ENCODE assay signal across 1 cellular context in genomic region chr1:67897270-67897949, GRCh38.
TF ChIP-seq lines count a peak whose summit lies in the region.

No MANE protein-coding gene starts in this region.

TF ChIP-seq in K562, 482 proteins besides CTCF, POLR2A, EP300 and RAD21 (continued from another document and continues in another):
- no peak for TF ChIP-seq ZMIZ1 (IDR thresholded peaks at IDR 0.05; ENCODE audit: low read depth in 2 of 2, low read length in 2 of 2)
- no peak for TF ChIP-seq ILF3 (IDR thresholded peaks at IDR 0.05; ENCODE audit: borderline replicate concordance)
- peak; percentile 61; the same call in 1 of the 2 replicates for TF ChIP-seq ATF3 (IDR thresholded peaks at IDR 0.05)
- no peak for TF ChIP-seq ATF3 (CRISPR knock-in tag; conservative IDR thresholded peaks at IDR 0.05)
- TF ChIP-seq PHTF2 (CRISPR knock-in tag; IDR thresholded peaks at IDR 0.05) = no peak
- no peak for TF ChIP-seq ZNF140 (CRISPR knock-in tag; IDR thresholded peaks at IDR 0.05)
- no peak for TF ChIP-seq MBD2 (IDR thresholded peaks at IDR 0.05; ENCODE audit: borderline replicate concordance, low read depth)
- TF ChIP-seq ZNF740 (CRISPR knock-in tag; IDR thresholded peaks at IDR 0.05) = no peak
- no peak for TF ChIP-seq ZNF740 (tag; IDR thresholded peaks at IDR 0.05)
- no peak for TF ChIP-seq SNAPC5 (CRISPR knock-in tag; IDR thresholded peaks at IDR 0.05)
- TF ChIP-seq ZNF764 (CRISPR knock-in tag; IDR thresholded peaks at IDR 0.05; ENCODE audit: low read depth) = no peak
- TF ChIP-seq CXXC5 (CRISPR knock-in tag; IDR thresholded peaks at IDR 0.05) = 0 out of 2 replicates have a peak, but pooled peaks have one; percentile 24
- no peak for TF ChIP-seq TFE3 (CRISPR knock-in tag; IDR thresholded peaks at IDR 0.05)
- no peak for TF ChIP-seq TAF15 (IDR thresholded peaks at IDR 0.05; ENCODE audit: low read depth, low read length)
- TF ChIP-seq PCBP1 (IDR thresholded peaks at IDR 0.05; ENCODE audit: low read depth, low read length, poor library complexity, severe bottlenecking) = no peak
- 0 out of 2 replicates have a peak, but pooled peaks have one; percentile 75 for TF ChIP-seq PATZ1 (CRISPR knock-in tag; IDR thresholded peaks at IDR 0.05; ENCODE audit: borderline replicate concordance)
- TF ChIP-seq VEZF1 (CRISPR knock-in tag; IDR thresholded peaks at IDR 0.05) = 0 out of 2 replicates have a peak, but pooled peaks have one; percentile 15
- peak; percentile 2; the same call in 1 of the 2 replicates for TF ChIP-seq ZNF175 (CRISPR knock-in tag; IDR thresholded peaks at IDR 0.05; ENCODE audit: low read depth)
- TF ChIP-seq HNRNPK (IDR thresholded peaks at IDR 0.05; ENCODE audit: low read depth, low read length, poor library complexity, severe bottlenecking) = no peak
- TF ChIP-seq FOSL1 (tag; conservative IDR thresholded peaks at IDR 0.05) = no peak; the same call in 1 of the 2 replicates
- TF ChIP-seq COPS2 (conservative IDR thresholded peaks at IDR 0.05) = no peak
- no peak for TF ChIP-seq ARNT (IDR thresholded peaks at IDR 0.05)
- TF ChIP-seq ZNF311 (CRISPR knock-in tag; IDR thresholded peaks at IDR 0.05) = peak; percentile 38; the same call in 1 of the 2 replicates
- no peak for TF ChIP-seq CUX1 (CRISPR knock-in tag; IDR thresholded peaks at IDR 0.05)
- no peak for TF ChIP-seq KAT7 (CRISPR knock-in tag; IDR thresholded peaks at IDR 0.05; ENCODE audit: borderline replicate concordance)
- no peak for TF ChIP-seq ZKSCAN1 (IDR thresholded peaks at IDR 0.05; ENCODE audit: low read depth, low read length)
- TF ChIP-seq RBM22 (IDR thresholded peaks at IDR 0.05; ENCODE audit: low read depth, low read length, poor library complexity, severe bottlenecking) = no peak
- TF ChIP-seq ZNF592 (IDR thresholded peaks at IDR 0.05) = peak; percentile 68
- no peak for TF ChIP-seq SAP30 (IDR thresholded peaks at IDR 0.05; ENCODE audit: borderline replicate concordance, insufficient read depth, low read depth, low read length, poor library complexity, severe bottlenecking)
- TF ChIP-seq ZSCAN32 (CRISPR knock-in tag; IDR thresholded peaks at IDR 0.05) = no peak
- TF ChIP-seq THAP7 (CRISPR knock-in tag; IDR thresholded peaks at IDR 0.05) = no peak
